Comparison of ENCODE assay signal across 1 cellular context in the genomic region with DNA sequence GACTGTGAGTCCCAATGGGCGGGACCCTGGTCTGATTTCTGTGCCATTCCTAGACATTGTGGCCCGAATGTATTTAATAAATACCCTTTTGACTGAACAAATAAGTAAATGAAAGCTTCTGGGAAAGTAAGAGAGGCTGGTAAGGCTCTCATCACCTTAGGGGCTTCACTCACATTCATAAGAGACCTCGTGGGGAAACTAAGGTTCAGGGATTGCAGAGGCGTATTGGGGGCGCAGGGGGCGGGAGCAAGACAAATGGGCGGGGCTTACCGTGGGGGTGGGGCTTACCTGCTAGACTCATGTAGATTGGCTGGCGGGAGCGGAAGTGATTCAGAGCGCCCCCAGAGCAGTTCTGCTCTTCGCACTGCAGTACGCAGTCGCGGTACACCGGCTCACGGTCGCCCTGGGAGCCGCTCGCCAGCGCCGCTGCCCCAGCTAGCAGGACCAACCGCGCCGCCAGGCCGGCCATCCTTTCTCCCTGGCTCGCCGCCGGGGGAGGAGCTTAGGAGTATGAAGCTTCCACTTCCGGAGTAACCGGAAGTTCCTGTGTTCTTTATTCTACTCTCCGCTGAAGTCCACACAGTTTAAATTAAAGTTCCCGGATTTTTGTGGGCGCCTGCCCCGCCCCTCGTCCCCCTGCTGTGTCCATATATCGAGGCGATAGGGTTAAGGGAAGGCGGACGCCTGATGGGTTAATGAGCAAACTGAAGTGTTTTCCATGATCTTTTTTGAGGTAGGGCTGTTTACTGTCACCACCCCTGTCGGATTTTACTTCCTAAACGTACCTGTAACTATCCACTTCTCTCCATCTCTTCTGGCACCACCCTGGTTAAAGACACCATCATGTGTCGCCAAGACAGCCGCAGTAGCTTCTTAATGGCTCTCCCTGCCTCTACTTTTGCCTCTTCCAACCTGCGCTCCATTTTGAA.
TF ChIP-seq lines count a peak whose summit lies in the region.

A gene with protein sequence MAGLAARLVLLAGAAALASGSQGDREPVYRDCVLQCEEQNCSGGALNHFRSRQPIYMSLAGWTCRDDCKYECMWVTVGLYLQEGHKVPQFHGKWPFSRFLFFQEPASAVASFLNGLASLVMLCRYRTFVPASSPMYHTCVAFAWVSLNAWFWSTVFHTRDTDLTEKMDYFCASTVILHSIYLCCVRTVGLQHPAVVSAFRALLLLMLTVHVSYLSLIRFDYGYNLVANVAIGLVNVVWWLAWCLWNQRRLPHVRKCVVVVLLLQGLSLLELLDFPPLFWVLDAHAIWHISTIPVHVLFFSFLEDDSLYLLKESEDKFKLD (minus strand): TSS at position 512 of the 929 bp plus-strand sequence. CDS start 43 bp downstream, at position 469.

TF ChIP-seq in A549, 52 proteins besides CTCF, POLR2A, EP300 and RAD21 (continued from another document):
- TF ChIP-seq, protein P1, sequence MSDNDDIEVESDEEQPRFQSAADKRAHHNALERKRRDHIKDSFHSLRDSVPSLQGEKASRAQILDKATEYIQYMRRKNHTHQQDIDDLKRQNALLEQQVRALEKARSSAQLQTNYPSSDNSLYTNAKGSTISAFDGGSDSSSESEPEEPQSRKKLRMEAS (IDR thresholded peaks at IDR 0.05), result peak; percentile 55
- TF ChIP-seq HEYL (CRISPR knock-in tag; IDR thresholded peaks at IDR 0.05) (no peak), EHF (CRISPR knock-in tag; IDR thresholded peaks at IDR 0.05) (peak; percentile 55; the same call in 1 of the 2 replicates), FOXS1 (CRISPR knock-in tag; IDR thresholded peaks at IDR 0.05) (no peak), TFCP2L1 (CRISPR knock-in tag; IDR thresholded peaks at IDR 0.05) (0 out of 2 replicates have a peak, but pooled peaks have one; percentile 28), KDM5A (IDR thresholded peaks at IDR 0.05) (no peak), JUN (IDR thresholded peaks at IDR 0.05) (peak; percentile 64 to 88; a peak in 3 of 5 replicates), HDAC2 (IDR thresholded peaks at IDR 0.05) (no peak)
